Comparison of ENCODE assay signal across 8 cellular contexts in genomic region chr20:62668441-62669027, GRCh38. TPM values are rescaled to one million over a fixed set of nuclear protein-coding genes. Genes with fewer than 3 reads are reported as not detected.
DNase-seq lines count a peak whose midpoint lies in the region; ATAC-seq and TF ChIP-seq lines count a peak whose summit lies in the region.

No MANE protein-coding gene starts in this region.

- peak; percentile 99 for TF ChIP-seq RAD21 in IMR-90 (IDR thresholded peaks at IDR 0.05; ENCODE audit: low read length)

- BruUV-seq in IMR-90 (replicated peaks; lab: Mats Ljungman, UMichigan), result no TSS peak

- no peaks in the 10 kb centered on the region for H3K27me3 ChIP-seq in IMR-90 (ENCODE audit: control insufficient read depth, insufficient read depth, low read length)

- no peaks in the 10 kb centered on the region for H3K79me1 ChIP-seq in IMR-90 (ENCODE audit: low read depth in 1 of 2, low read length in 2 of 2)

- peak; percentile 99 for TF ChIP-seq CTCF in IMR-90 (conservative IDR thresholded peaks at IDR 0.05; ENCODE audit: low read depth, low read length)

- no peak overlapping the region for H2AK5ac ChIP-seq in IMR-90 (ENCODE audit: low read depth, low read length)

- no peak overlapping the region for H3K14ac ChIP-seq in IMR-90 (replicated peaks; ENCODE audit: low read depth, low read length)

- dilution Hi-C loops in IMR-90 (cut with HindIII; ENCODE audit: low sequenced_read_pairs, unreplicated experiment), result no loop called here

- DNase-seq in DMS53 (lab: John Stamatoyannopoulos, UW), result peak; percentile 75
- peak; percentile 74 for DNase-seq in IMR-90
- DNase-seq in OCI-M1 (lab: John Stamatoyannopoulos, UW), result peak; percentile 64
- peak in 54 of 56 donors; percentile 4 to 91 (median 60) for DNase-seq in amygdala (lab: John Stamatoyannopoulos, UW)
- peak; percentile 85 for DNase-seq in cardiac septum (ENCODE audit: low spot score)
- peak; percentile 27 for DNase-seq in pulmonary artery endothelial cell (ENCODE audit: low read depth, low spot score)

- H4K91ac ChIP-seq in IMR-90 (ENCODE audit: insufficient read depth, low read depth, low read length), result no peak overlapping the region

- no peak overlapping the region for H2BK15ac ChIP-seq in IMR-90 (ENCODE audit: low read depth, low read length)

- no peak overlapping the region for H3K27ac ChIP-seq in IMR-90 (ENCODE audit: insufficient read depth, low read length)

- CTCF ChIA-PET in IMR-90 (lab: Yijun Ruan, JAX), result no interaction called here

- H4K20me1 ChIP-seq in IMR-90 (ENCODE audit: insufficient read depth, low read length), result no peaks in the 10 kb centered on the region; the same call in none of the 2 replicates

- H4K5ac ChIP-seq in IMR-90 (ENCODE audit: low read depth, low read length), result no peak overlapping the region

- H2BK5ac ChIP-seq in IMR-90 (ENCODE audit: low read depth, low read length, poor library complexity, severe bottlenecking), result no peak overlapping the region

- H2AK9ac ChIP-seq in IMR-90 (replicated peaks; ENCODE audit: low read depth, low read length, poor library complexity), result peak overlapping the region; percentile 26

- no peak overlapping the region for H2BK120ac ChIP-seq in IMR-90 (ENCODE audit: low read depth, low read length)

- H2AFZ ChIP-seq in IMR-90 (replicated peaks; ENCODE audit: low read length, poor library complexity), result peak overlapping the region; percentile 85

- TF ChIP-seq POLR2A in IMR-90 (IDR thresholded peaks at IDR 0.05; ENCODE audit: low read depth, low read length), result peak; percentile 53; the same call in 1 of the 2 replicates

- H3K18ac ChIP-seq in IMR-90 (ENCODE audit: low read depth, low read length), result no peak overlapping the region

- no peaks in the 10 kb centered on the region for H3K9me1 ChIP-seq in IMR-90 (ENCODE audit: insufficient read depth, low read length)

- intact Hi-C loops in IMR-90 (cut with micrococcal nuclease), result loop anchor here (1.0 kb wide), 3 partner anchors 35 to 140 kb away; no protein-coding TSS in a partner anchor
- intact Hi-C loops in cardiac septum (cut with DNase I), result loop anchor here (1.0 to 5.0 kb wide), 2 partner anchors 123 to 139 kb away; no protein-coding TSS in a partner anchor

- no peak overlapping the region for H3K4me3 ChIP-seq in IMR-90 (ENCODE audit: insufficient read depth, low read depth, low read length)

- H3K4me2 ChIP-seq in IMR-90 (ENCODE audit: low read depth, low read length), result no peak overlapping the region

- in situ Hi-C loops in IMR-90 (cut with MboI; ENCODE audit: low sequenced_read_pairs), result loop anchor here (5.0 kb wide), 1 partner anchor 124 kb away; no protein-coding TSS in a partner anchor

- no peak overlapping the region for H3K9ac ChIP-seq in IMR-90 (ENCODE audit: low read depth, low read length)

- peak; percentile 98 for ATAC-seq in IMR-90 (ENCODE audit: low read depth)
- no peak for ATAC-seq in HG02610 (IDR thresholded peaks at IDR 0.05; ENCODE audit: unreplicated experiment)
- ATAC-seq in GM21381 (IDR thresholded peaks at IDR 0.05; ENCODE audit: unreplicated experiment), result no peak

- H3K36me3 ChIP-seq in IMR-90 (ENCODE audit: control insufficient read depth, insufficient read depth, low read length), result no peaks in the 10 kb centered on the region

- H2BK20ac ChIP-seq in IMR-90 (ENCODE audit: low read depth, low read length), result no peak overlapping the region

- no peak overlapping the region for H3K23ac ChIP-seq in IMR-90 (ENCODE audit: low read depth, low read length)

- H3K4me1 ChIP-seq in IMR-90 (ENCODE audit: control insufficient read depth, insufficient read depth, low read length), result no peaks in the 10 kb centered on the region

- H3K4ac ChIP-seq in IMR-90 (ENCODE audit: low read depth, low read length), result no peak overlapping the region

- no peaks in the 10 kb centered on the region for H3K9me3 ChIP-seq in IMR-90 (ENCODE audit: control insufficient read depth, insufficient read depth, low read length)

- no peak overlapping the region for H3K56ac ChIP-seq in IMR-90 (ENCODE audit: extremely low read depth, insufficient read depth, low read length)

- POLR2A ChIA-PET in IMR-90 (lab: Charles Lee; ENCODE audit: unreplicated experiment), result no interaction called here

- 40% methylated on average over 5 of the region's 13 CpGs; no CpG with 5 or more reads in 1 of the 2 experiments for WGBS in IMR-90 (ENCODE audit: extremely low coverage in 2 of 2, insufficient read length in 1 of 2), 2 experiments

- no peak overlapping the region for H4K8ac ChIP-seq in IMR-90 (ENCODE audit: low read depth in 2 of 2, low read length in 2 of 2)

TF ChIP-seq in IMR-90, 13 proteins besides CTCF, POLR2A, EP300 and RAD21:
- TF ChIP-seq NFE2L2 (IDR thresholded peaks at IDR 0.05; ENCODE audit: low read depth, low read length) (no peak), FOS (IDR thresholded peaks at IDR 0.05; ENCODE audit: low read depth, low read length) (no peak), SMC3 (IDR thresholded peaks at IDR 0.05; ENCODE audit: low read depth, low read length) (peak; percentile 99), MAFK (IDR thresholded peaks at IDR 0.05; ENCODE audit: low read depth, low read length) (no peak), CEBPB (IDR thresholded peaks at IDR 0.05; ENCODE audit: low read depth, low read length) (no peak), CHD1 (IDR thresholded peaks at IDR 0.05; ENCODE audit: low read depth, low read length) (no peak; the same call in 1 of the 2 replicates), RCOR1 (IDR thresholded peaks at IDR 0.05; ENCODE audit: insufficient replicate concordance, low read length) (peak; percentile 49), ELK1 (IDR thresholded peaks at IDR 0.05; ENCODE audit: borderline replicate concordance, low read depth, low read length) (no peak), USF2 (IDR thresholded peaks at IDR 0.05; ENCODE audit: low read depth, low read length) (no peak), MXI1 (IDR thresholded peaks at IDR 0.05; ENCODE audit: borderline replicate concordance, low read depth, low read length) (no peak), BHLHE40 (IDR thresholded peaks at IDR 0.05; ENCODE audit: low read depth, low read length) (no peak), MAZ (IDR thresholded peaks at IDR 0.05; ENCODE audit: borderline replicate concordance, low read depth, low read length) (peak; percentile 83), RFX5 (IDR thresholded peaks at IDR 0.05; ENCODE audit: low read depth, low read length) (no peak)

RNA-seq across cellular contexts. Expression of gene SLCO4A1, which starts 26.2 kb away (rescaled TPM):
- 0.56 and 0.72 TPM in 2 replicates for total RNA-seq in IMR-90 (2012; rRNA removed)
- 1.1 and 1.5 TPM in 2 replicates for polyA plus RNA-seq in IMR-90 (2012; rRNA removed)
- polyA plus RNA-seq in IMR-90 (2012; cell fraction: cytosol; rRNA removed), result 1.1 TPM in 2 replicates
- polyA plus RNA-seq in IMR-90 (2012; cell fraction: nucleus; rRNA removed; ENCODE audit: low replicate concordance), result 2.1 and 5.3 TPM in 2 replicates
- 10.8 TPM for total RNA-seq in cardiac septum
- total RNA-seq in pulmonary artery endothelial cell, result 3.6 and 10.4 TPM in 2 replicates

RNA-seq across cellular contexts. Expression of gene NTSR1, which starts 40.1 kb away (rescaled TPM):
- total RNA-seq in IMR-90 (2012; rRNA removed), result 0.54 and 0.56 TPM in 2 replicates
- polyA plus RNA-seq in IMR-90 (2012; rRNA removed), result 1.8 and 2.3 TPM in 2 replicates
- 1.1 and 1.9 TPM in 2 replicates for polyA plus RNA-seq in IMR-90 (2012; cell fraction: cytosol; rRNA removed)
- polyA plus RNA-seq in IMR-90 (2012; cell fraction: nucleus; rRNA removed; ENCODE audit: low replicate concordance), result 1.2 and 2.9 TPM in 2 replicates
- total RNA-seq in cardiac septum, result 0.08 TPM
- total RNA-seq in pulmonary artery endothelial cell, result 1.8 and 2.2 TPM in 2 replicates

Comparison
In these comparisons a context has a peak if more than half of its experiments do, and no peak if none do; other contexts are left out.
1. DNase-seq: peak in every context shown above with its lines; median percentile 85 in cardiac septum; 75 in DMS53; 74 in IMR-90; 64 in OCI-M1; 60 in amygdala; 27 in pulmonary artery endothelial cell.